ENCODE assay signal across 1 cellular context in genomic region chr1:152954436-152954835, GRCh38.
TF ChIP-seq lines count a peak whose summit lies in the region.

No MANE protein-coding gene starts in this region.

TF ChIP-seq in A549, 52 proteins besides CTCF, POLR2A, EP300 and RAD21:
- TF ChIP-seq GATA3 (IDR thresholded peaks at IDR 0.05; ENCODE audit: borderline replicate concordance) (peak; percentile 16; the same call in 1 of the 2 replicates), HEYL (CRISPR knock-in tag; IDR thresholded peaks at IDR 0.05) (no peak), EHMT2 (IDR thresholded peaks at IDR 0.05; ENCODE audit: low read depth) (no peak), KDM1A (IDR thresholded peaks at IDR 0.05; ENCODE audit: low read depth) (no peak), NPAS2 (CRISPR knock-in tag; IDR thresholded peaks at IDR 0.05; ENCODE audit: borderline replicate concordance) (no peak), FOSL2 (IDR thresholded peaks at IDR 0.05) (no peak), FOSL2 (CRISPR knock-in tag; IDR thresholded peaks at IDR 0.05) (peak; percentile 38; the same call in 1 of the 2 replicates), PBX3 (IDR thresholded peaks at IDR 0.05) (no peak)
- TF ChIP-seq, protein P1, sequence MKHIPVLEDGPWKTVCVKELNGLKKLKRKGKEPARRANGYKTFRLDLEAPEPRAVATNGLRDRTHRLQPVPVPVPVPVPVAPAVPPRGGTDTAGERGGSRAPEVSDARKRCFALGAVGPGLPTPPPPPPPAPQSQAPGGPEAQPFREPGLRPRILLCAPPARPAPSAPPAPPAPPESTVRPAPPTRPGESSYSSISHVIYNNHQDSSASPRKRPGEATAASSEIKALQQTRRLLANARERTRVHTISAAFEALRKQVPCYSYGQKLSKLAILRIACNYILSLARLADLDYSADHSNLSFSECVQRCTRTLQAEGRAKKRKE (CRISPR knock-in tag; IDR thresholded peaks at IDR 0.05; ENCODE audit: low read depth) = no peak
